9 cellular contexts compared by ENCODE assay signal in the genomic region with DNA sequence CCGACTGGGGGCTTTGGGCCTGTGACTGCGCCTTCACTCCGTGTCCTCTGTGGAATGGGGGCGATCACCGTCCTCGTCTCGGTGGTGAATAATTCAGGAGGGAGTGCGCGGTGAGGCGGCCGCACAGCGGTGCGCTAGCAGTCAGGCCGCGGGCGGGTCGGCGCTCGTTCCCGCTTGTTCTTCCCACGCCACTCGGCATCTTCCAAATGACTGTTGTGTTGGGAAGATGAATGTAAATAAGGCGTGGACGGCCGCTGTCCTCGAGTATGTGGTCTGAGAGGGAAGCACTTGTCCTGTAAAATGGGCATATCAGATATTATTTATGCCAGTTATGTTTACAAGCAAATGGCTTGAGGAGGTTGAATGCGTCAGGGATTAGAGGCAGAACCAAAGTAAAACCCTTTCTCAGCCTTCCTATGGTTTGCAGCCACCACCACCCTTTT. TPM values are rescaled to one million over a fixed set of nuclear protein-coding genes. Genes with fewer than 3 reads are reported as not detected.
DNase-seq lines count a peak whose midpoint lies in the region; ATAC-seq, FAIRE-seq and TF ChIP-seq lines count a peak whose summit lies in the region.
"Had no signal": no experiment of that assay in that cellular context is flagged by ENCODE, and none has a peak within 500 bp of the region (broad histone marks: within the 10 kb centered on the region; RNA-seq: fewer than 3 reads in every experiment).

No MANE protein-coding gene starts in this region.

- H3K36me3 Mint-ChIP-seq in activated naive CD4-positive, alpha-beta T cell treated with anti-CD3 and anti-CD28 coated beads, Interleukin-2, amount 50 U/mL, for 72 hours = peaks cover 9 to 23% of the 10 kb centered on the region in 2 donors

- no peaks in the 10 kb centered on the region for H3K9me2 ChIP-seq in hepatocyte (replicated peaks; ENCODE audit: insufficient read depth)

- H3K4me3 ChIP-seq in BE2C (ENCODE audit: low read depth, low read length) (peak overlapping the region; percentile 82), hepatocyte (peak overlapping the region; percentile 40), smooth muscle cell (peak overlapping the region; percentile 85)

- H3K27ac Mint-ChIP-seq in activated naive CD4-positive, alpha-beta T cell treated with anti-CD3 and anti-CD28 coated beads, Interleukin-2, amount 50 U/mL, for 72 hours = peak overlapping the region; percentile 92 to 95

- H3K27me3 ChIP-seq in BE2C = no peaks in the 10 kb centered on the region
- no peaks in the 10 kb centered on the region for H3K27me3 ChIP-seq in hepatocyte
- H3K27me3 ChIP-seq in smooth muscle cell (ENCODE audit: low read depth) = no peaks in the 10 kb centered on the region

- 2% methylated on average over 27 of the region's 27 CpGs for WGBS in hepatocyte (ENCODE audit: low lambda C conversion rate, missing lambda C conversion rate)
- WGBS in smooth muscle cell (ENCODE audit: low lambda C conversion rate) = 2% methylated on average over 27 of the region's 27 CpGs

- H3K27ac ChIP-seq in hepatocyte (peak overlapping the region; percentile 92), smooth muscle cell (ENCODE audit: low read depth) (peak overlapping the region; percentile 97)

- H3K79me2 ChIP-seq in hepatocyte = peaks cover 41% of the 10 kb centered on the region
- H3K79me2 ChIP-seq in smooth muscle cell (ENCODE audit: low read depth) = peaks cover 42% of the 10 kb centered on the region

- H3F3A ChIP-seq in smooth muscle cell (ENCODE audit: low read depth) = no peaks in the 10 kb centered on the region

- H4K20me1 ChIP-seq in hepatocyte (ENCODE audit: insufficient read depth, poor library complexity, severe bottlenecking) (no peaks in the 10 kb centered on the region), smooth muscle cell (ENCODE audit: low read depth) (peaks cover 16% of the 10 kb centered on the region)

- FAIRE-seq in GM12891 (lab: Jason Lieb, UNC) = no peak

- peak overlapping the region; percentile 96 for H3K9ac ChIP-seq in smooth muscle cell (ENCODE audit: low read depth)

- no peaks in the 10 kb centered on the region for H3K9me3 ChIP-seq in BE2C
- H3K9me3 ChIP-seq in hepatocyte (ENCODE audit: low read depth) = no peaks in the 10 kb centered on the region
- H3K9me3 ChIP-seq in smooth muscle cell (replicated peaks; ENCODE audit: low read depth) = no peaks in the 10 kb centered on the region

- H3K4me1 ChIP-seq in BE2C = no peaks in the 10 kb centered on the region
- peaks cover 4% of the 10 kb centered on the region for H3K4me1 ChIP-seq in hepatocyte (ENCODE audit: insufficient read depth)
- no peaks in the 10 kb centered on the region for H3K4me1 ChIP-seq in smooth muscle cell (ENCODE audit: low read depth)

- TF ChIP-seq POLR2A in GM12891 (IDR thresholded peaks at IDR 0.05; ENCODE audit: low read depth, low read length) = no peak

- no peaks in the 10 kb centered on the region for H3K36me3 ChIP-seq in BE2C
- H3K36me3 ChIP-seq in hepatocyte (replicated peaks; ENCODE audit: insufficient read depth, low read depth) = no peaks in the 10 kb centered on the region
- no peaks in the 10 kb centered on the region for H3K36me3 ChIP-seq in smooth muscle cell (ENCODE audit: low read depth)

- H3K9me3 Mint-ChIP-seq in activated naive CD4-positive, alpha-beta T cell treated with anti-CD3 and anti-CD28 coated beads, Interleukin-2, amount 50 U/mL, for 72 hours = no peaks in the 10 kb centered on the region

- TF ChIP-seq CTCF in BE2C (IDR thresholded peaks at IDR 0.05; ENCODE audit: low read depth, low read length) (no peak), hepatocyte (IDR thresholded peaks at IDR 0.05; ENCODE audit: poor library complexity) (no peak), smooth muscle cell (IDR thresholded peaks at IDR 0.05; ENCODE audit: borderline replicate concordance, insufficient read depth, poor library complexity, severe bottlenecking) (no peak)

- ATAC-seq in GM18909 (IDR thresholded peaks at IDR 0.05; ENCODE audit: poor library complexity, unreplicated experiment) (peak; percentile 37), HG03139 (IDR thresholded peaks at IDR 0.05; ENCODE audit: unreplicated experiment) (peak; percentile 27)
- ATAC-seq in activated naive CD4-positive, alpha-beta T cell treated with anti-CD3 and anti-CD28 coated beads, Interleukin-2, amount 50 U/mL, for 72 hours = peak; percentile 50 to 52

- H2AFZ ChIP-seq in hepatocyte (peak overlapping the region; percentile 73), smooth muscle cell (ENCODE audit: low read depth) (peak overlapping the region; percentile 86)

- no peak for DNase-seq in BE2C
- DNase-seq in activated naive CD4-positive, alpha-beta T cell treated with anti-CD3 and anti-CD28 coated beads, Interleukin-2, amount 50 U/mL, for 72 hours (ENCODE audit: low spot score in 2 of 2) = no peak
- peak; percentile 75 for DNase-seq in hepatocyte (ENCODE audit: low spot score)
- DNase-seq in smooth muscle cell (lab: John Stamatoyannopoulos, UW; ENCODE audit: unreplicated experiment) = no peak
- DNase-seq in GM12891 (ENCODE audit: insufficient read length, low spot score) = no peak
- DNase-seq in NCI-H226 = no peak

- H3K4me2 ChIP-seq in hepatocyte (peak overlapping the region; percentile 76), smooth muscle cell (peak overlapping the region; percentile 90)

TF ChIP-seq in GM12891, 5 proteins besides CTCF, POLR2A, EP300 and RAD21:
- TF ChIP-seq POU2F2 (IDR thresholded peaks at IDR 0.05; ENCODE audit: low read depth, low read length) (no peak), PAX5 (IDR thresholded peaks at IDR 0.05; ENCODE audit: insufficient read depth, low read length, severe bottlenecking) (no peak), SPI1 (IDR thresholded peaks at IDR 0.05; ENCODE audit: low read depth, low read length) (no peak), POLR2AphosphoS5 (IDR thresholded peaks at IDR 0.05; ENCODE audit: low read depth, low read length) (no peak), TAF1 (IDR thresholded peaks at IDR 0.05; ENCODE audit: low read depth, low read length) (no peak)

RNA-seq across cellular contexts. Expression of gene VPS4B, which starts 0.6 kb away (rescaled TPM):
- 21.2 TPM for polyA plus RNA-seq in BE2C (2012; ENCODE audit: insufficient read depth, insufficient read length, low read depth)
- total RNA-seq in activated naive CD4-positive, alpha-beta T cell treated with anti-CD3 and anti-CD28 coated beads, Interleukin-2, amount 50 U/mL, for 72 hours = 10 to 100 TPM; 48.5 to 55.5 TPM
- total RNA-seq in hepatocyte = 49.2 and 60.6 TPM in 2 replicates
- polyA plus RNA-seq in hepatocyte = 30.3 and 35.0 TPM in 2 replicates
- total RNA-seq in smooth muscle cell = 37.4 and 41.5 TPM in 2 replicates
- polyA plus RNA-seq in smooth muscle cell = 21.3 and 32.9 TPM in 2 replicates
- polyA plus RNA-seq in GM12891 (2012; ENCODE audit: low read depth, missing spikeins) = 12.3 TPM

RNA-seq across cellular contexts. Expression of gene SERPINB5, which starts 53.9 kb away (rescaled TPM):
- polyA plus RNA-seq in BE2C (2012; ENCODE audit: insufficient read depth, insufficient read length, low read depth) = not detected
- not detected for total RNA-seq in activated naive CD4-positive, alpha-beta T cell treated with anti-CD3 and anti-CD28 coated beads, Interleukin-2, amount 50 U/mL, for 72 hours
- total RNA-seq in hepatocyte (0.23 and 0.28 TPM in 2 replicates), smooth muscle cell (26.8 and 32.5 TPM in 2 replicates)
- polyA plus RNA-seq in hepatocyte (0.76 TPM in 1 of 2 replicates, not detected in the other), smooth muscle cell (7.6 and 18.3 TPM in 2 replicates)
- polyA plus RNA-seq in GM12891 (2012; ENCODE audit: low read depth, missing spikeins) = 0.04 TPM
- total RNA-seq: LHCN-M2 had no signal

RNA-seq across cellular contexts. Expression of gene KDSR, which starts 55.9 kb away (rescaled TPM):
- polyA plus RNA-seq in BE2C (2012; ENCODE audit: insufficient read depth, insufficient read length, low read depth) = 11.0 TPM
- total RNA-seq in activated naive CD4-positive, alpha-beta T cell treated with anti-CD3 and anti-CD28 coated beads, Interleukin-2, amount 50 U/mL, for 72 hours = 10 to 100 TPM; 69.1 to 90.1 TPM
- total RNA-seq in hepatocyte (26.5 and 33.6 TPM in 2 replicates), smooth muscle cell (33.3 and 34.5 TPM in 2 replicates)
- polyA plus RNA-seq in hepatocyte (50.7 and 55.1 TPM in 2 replicates), smooth muscle cell (39.2 and 47.4 TPM in 2 replicates)
- polyA plus RNA-seq in GM12891 (2012; ENCODE audit: low read depth, missing spikeins) = 12.4 TPM

Comparison
In these comparisons a context has a peak if more than half of its experiments do, and no peak if none do; other contexts are left out.
1. RNA of gene SERPINB5, which starts 53.9 kb away (total RNA-seq): 26.8 to 32.5 TPM in smooth muscle cell; 0.23 to 0.28 TPM in hepatocyte and not detected in activated naive CD4-positive, alpha-beta T cell treated with anti-CD3 and anti-CD28 coated beads, Interleukin-2, amount 50 U/mL, for 72 hours; every median in the first group is over 10 times any median in the second.
2. Peak in every context shown above with its lines, with median percentiles within 50 percentile points of each other: H3K4me3 ChIP-seq and ATAC-seq.